33 cellular contexts compared by ENCODE assay signal in the genomic region with DNA sequence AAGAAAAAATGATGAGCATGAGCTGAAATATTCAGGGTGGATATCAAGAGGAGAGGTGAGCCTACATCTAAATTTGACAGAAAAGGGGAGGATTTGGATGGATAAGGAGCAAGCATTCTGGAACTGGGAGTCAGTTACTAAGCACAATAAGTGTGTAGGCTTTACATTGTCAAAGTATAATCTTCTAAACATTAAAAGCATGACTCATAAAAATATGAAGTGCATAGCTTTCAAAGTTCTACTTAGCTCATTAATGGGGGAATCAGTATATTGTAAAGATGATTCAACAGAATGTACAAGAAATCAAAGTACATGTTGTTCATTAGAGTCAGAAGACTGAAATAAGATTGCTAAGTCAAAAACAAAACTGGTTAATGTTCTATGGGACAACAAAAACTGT.
DNase-seq lines count a peak whose midpoint lies in the region; TF ChIP-seq lines count a peak whose summit lies in the region.
"Had no signal": no experiment of that assay in that cellular context is flagged by ENCODE, and none has a peak within 500 bp of the region (broad histone marks: within the 10 kb centered on the region; RNA-seq: fewer than 3 reads in every experiment).

No MANE protein-coding gene starts in this region.

- in situ Hi-C loops in mammary epithelial cell (cut with MboI; ENCODE audit: low sequenced_read_pairs in 2 of 2): no loop called here

- DNase-seq in MCF 10A (ENCODE audit: unreplicated experiment) (no peak), breast epithelium (ENCODE audit: low spot score in 2 of 2) (no peak), mammary epithelial cell (peak; percentile 42), mesenchymal stem cell (peak; percentile 19), uterus (no peak), thyroid gland (no peak), esophagus squamous epithelium (lab: John Stamatoyannopoulos, UW) (no peak)
- no peak for DNase-seq in activated CD4-positive, alpha-beta T cell treated with anti-CD3 and anti-CD28 coated beads, Interleukin-2, amount 50 U/mL, for 4 hours
- DNase-seq: activated CD8-positive, alpha-beta T cell treated with anti-CD3 and anti-CD28 coated beads, Interleukin-2, amount 10 ng/mL, durations not matched to agents 7 days and 5 days; AML-193; CD4-positive, CD25-positive, alpha-beta regulatory T cell; cortex of kidney; DMS79 treated with DMSO at 0.1 percent for 48 hours; effector memory CD4-positive, alpha-beta T cell; H7; head of caudate nucleus; Karpas-422; left ventricle myocardium superior; natural killer cell; NCI-H1436 treated with DMSO at 0.1 percent for 48 hours; NCI-H2081 treated with DMSO at 0.1 percent for 48 hours; NCI-H2227 treated with DMSO at 0.1 percent for 48 hours; NCI-H526; NK-92 treated with Interleukin-12 subunit alpha and Interleukin-12 subunit beta, amount 100 ng/mL, for 24 hours; occipital lobe; PC-3; stimulated activated CD4-positive, alpha-beta T cell treated with anti-CD3 and anti-CD28 coated beads, Interleukin-1b, Interleukin-23, amount 100 ng/mL, for 48 hours; stimulated activated naive CD8-positive, alpha-beta T cell treated with anti-CD3 and anti-CD28 coated beads, Interleukin-15, Interleukin-2, amounts not matched to agents 100 U/mL and 50 U/mL, for 24 hours; T-helper 9 cell; testis had no signal

- no peak overlapping the region for H4K91ac ChIP-seq in mesenchymal stem cell (ENCODE audit: low read length)

- no peak overlapping the region for H3K4ac ChIP-seq in mesenchymal stem cell (ENCODE audit: low read depth in 1 of 2, low read length in 2 of 2)

- H3K4me2 ChIP-seq in mammary epithelial cell (ENCODE audit: insufficient read depth, low read depth, low read length) (peak overlapping the region; percentile 22), mesenchymal stem cell (ENCODE audit: low read length, poor library complexity, severe bottlenecking) (no peak overlapping the region)

- H3K79me1 ChIP-seq in mesenchymal stem cell (replicated peaks; ENCODE audit: low read length, poor library complexity, severe bottlenecking): no peaks in the 10 kb centered on the region

- H3K4me3 Mint-ChIP-seq in MCF 10A (ENCODE audit: unreplicated experiment): no peak overlapping the region
- H3K4me3 Mint-ChIP-seq: activated CD8-positive, alpha-beta T cell treated with anti-CD3 and anti-CD28 coated beads, Interleukin-2, amount 10 ng/mL, durations not matched to agents 7 days and 5 days; activated naive CD4-positive, alpha-beta T cell treated with anti-CD3 and anti-CD28 coated beads, Interleukin-2, amount 50 U/mL, for 24 hours; CD4-positive, CD25-positive, alpha-beta regulatory T cell; mesothelial cell of epicardium; natural killer cell had no signal

- no peaks in the 10 kb centered on the region for H3K36me3 ChIP-seq in breast epithelium
- no peaks in the 10 kb centered on the region for H3K36me3 ChIP-seq in mammary epithelial cell (ENCODE audit: insufficient read depth, low read length)
- H3K36me3 ChIP-seq in mesenchymal stem cell (ENCODE audit: control insufficient read depth in 1 of 2, insufficient read depth in 2 of 2, low read depth in 1 of 2, low read length in 2 of 2): no peaks in the 10 kb centered on the region
- no peaks in the 10 kb centered on the region for H3K36me3 ChIP-seq in uterus
- no peaks in the 10 kb centered on the region for H3K36me3 ChIP-seq in thyroid gland
- H3K36me3 ChIP-seq in esophagus squamous epithelium: no peaks in the 10 kb centered on the region

- H2AK5ac ChIP-seq in mesenchymal stem cell (ENCODE audit: low read length, severe bottlenecking): no peak overlapping the region

- CTCF ChIA-PET in MCF 10A (lab: Yijun Ruan, JAX): interaction anchor here (1.7 kb wide), 1 partner anchor 16 kb away, joined by 5 read pairs; no protein-coding TSS in a partner anchor
- CTCF ChIA-PET in mammary epithelial cell (lab: Charles Lee; ENCODE audit: low non-redundant PET): no interaction called here

- no peak overlapping the region for H3K23ac ChIP-seq in mesenchymal stem cell (ENCODE audit: low read length in 2 of 2)

- H3K9me3 ChIP-seq in breast epithelium (no peaks in the 10 kb centered on the region), mammary epithelial cell (replicated peaks; ENCODE audit: insufficient read depth, low read length) (no peaks in the 10 kb centered on the region), mesenchymal stem cell (ENCODE audit: control insufficient read depth, low read length) (no peaks in the 10 kb centered on the region), uterus (no peaks in the 10 kb centered on the region), thyroid gland (no peaks in the 10 kb centered on the region), esophagus squamous epithelium (no peaks in the 10 kb centered on the region)
- H3K9me3 ChIP-seq: testis had no signal

- intact Hi-C loops in MCF 10A (cut with micrococcal nuclease) (no loop called here), breast epithelium (cut with DNase I; ENCODE audit: low total_unique reads) (no loop called here), mammary epithelial cell (cut with micrococcal nuclease) (loop anchor here (10.0 kb wide), 1 partner anchor 251 kb away; the partner anchor contains the start of gene GAS1), uterus (cut with DNase I; ENCODE audit: low total_unique reads) (no loop called here), thyroid gland (cut with DNase I) (no loop called here), esophagus squamous epithelium (cut with DNase I) (no loop called here)

- H3K14ac ChIP-seq in mesenchymal stem cell (ENCODE audit: low read length in 2 of 2): no peak overlapping the region

- H2BK12ac ChIP-seq in mesenchymal stem cell (ENCODE audit: low read length in 2 of 2): no peak overlapping the region

- H4K20me1 ChIP-seq in mammary epithelial cell (ENCODE audit: insufficient read depth, low read length): no peaks in the 10 kb centered on the region

- H3K4me3 ChIP-seq in breast epithelium: no peak overlapping the region
- no peak overlapping the region for H3K4me3 ChIP-seq in mammary epithelial cell (replicated peaks in 1 of 3; ENCODE audit: insufficient read depth in 1 of 3, low read depth in 2 of 3, low read length in 3 of 3)
- no peak overlapping the region for H3K4me3 ChIP-seq in mesenchymal stem cell (ENCODE audit: insufficient read depth in 1 of 2, low read depth in 1 of 2, low read length in 2 of 2)
- no peak overlapping the region for H3K4me3 ChIP-seq in uterus
- H3K4me3 ChIP-seq in thyroid gland (replicated peaks in 1 of 3): no peak overlapping the region
- H3K4me3 ChIP-seq in esophagus squamous epithelium: no peak overlapping the region
- H3K4me3 ChIP-seq: testis had no signal

- POLR2A ChIA-PET in MCF 10A (lab: Yijun Ruan, JAX): interaction anchor here (1.5 to 2.3 kb wide), 2 partner anchors 17 to 252 kb away, joined by 4 to 9 read pairs; no protein-coding TSS in a partner anchor

- no peak overlapping the region for H3K27ac ChIP-seq in breast epithelium
- H3K27ac ChIP-seq in mammary epithelial cell (ENCODE audit: insufficient read depth, low read depth, low read length): peak overlapping the region; percentile 80
- H3K27ac ChIP-seq in mesenchymal stem cell (ENCODE audit: low read length, poor library complexity, severe bottlenecking): peak overlapping the region; percentile 76
- H3K27ac ChIP-seq in uterus: peak overlapping the region; percentile 72 to 73
- H3K27ac ChIP-seq in thyroid gland: no peak overlapping the region
- H3K27ac ChIP-seq in esophagus squamous epithelium: no peak overlapping the region
- H3K27ac ChIP-seq: testis had no signal

- peaks cover 55% of the 10 kb centered on the region for H3K4me1 Mint-ChIP-seq in MCF 10A (ENCODE audit: insufficient read depth, unreplicated experiment)
- H3K4me1 Mint-ChIP-seq: activated naive CD4-positive, alpha-beta T cell treated with anti-CD3 and anti-CD28 coated beads, Interleukin-2, amount 50 U/mL, for 24 hours; CD4-positive, CD25-positive, alpha-beta regulatory T cell had no signal

- no peak overlapping the region for H4K8ac ChIP-seq in mesenchymal stem cell (ENCODE audit: low read length)

- dilution Hi-C loops in mammary epithelial cell (cut with HindIII; ENCODE audit: low sequenced_read_pairs): no loop called here

- H2BK5ac ChIP-seq in mesenchymal stem cell (ENCODE audit: low read depth, low read length, poor library complexity, severe bottlenecking): no peak overlapping the region

- H3K27ac Mint-ChIP-seq in MCF 10A (ENCODE audit: low read depth, unreplicated experiment): peak overlapping the region; percentile 85
- H3K27ac Mint-ChIP-seq: activated CD8-positive, alpha-beta T cell treated with anti-CD3 and anti-CD28 coated beads, Interleukin-2, amount 10 ng/mL, durations not matched to agents 7 days and 5 days; activated naive CD4-positive, alpha-beta T cell treated with anti-CD3 and anti-CD28 coated beads, Interleukin-2, amount 50 U/mL, for 24 hours; activated T-helper 2 cell treated with anti-CD3 and anti-CD28 coated beads, Interferon-gamma antibody, Interleukin-2, Interleukin-4, amounts not matched to agents 10 μg/mL and 5 μg/mL and 100 μg/mL, durations not matched to agents 14 hours and 24 hours and 36 hours; CD4-positive, CD25-positive, alpha-beta regulatory T cell; mesothelial cell of epicardium; natural killer cell had no signal

- no peaks in the 10 kb centered on the region for H3K27me3 Mint-ChIP-seq in MCF 10A (ENCODE audit: insufficient read depth, unreplicated experiment)

- TF ChIP-seq POLR2A in breast epithelium (IDR thresholded peaks at IDR 0.05) (no peak), uterus (IDR thresholded peaks at IDR 0.05) (no peak), thyroid gland (IDR thresholded peaks at IDR 0.05) (no peak), esophagus squamous epithelium (IDR thresholded peaks at IDR 0.05) (no peak)

- H2AFZ ChIP-seq in mammary epithelial cell (ENCODE audit: low read depth, low read length) (no peak overlapping the region), mesenchymal stem cell (ENCODE audit: low read depth, low read length) (no peak overlapping the region)

- no peaks in the 10 kb centered on the region for H3K36me3 Mint-ChIP-seq in MCF 10A (ENCODE audit: insufficient read depth, unreplicated experiment)
- H3K36me3 Mint-ChIP-seq: activated naive CD4-positive, alpha-beta T cell treated with anti-CD3 and anti-CD28 coated beads, Interleukin-2, amount 50 U/mL, for 24 hours; CD4-positive, CD25-positive, alpha-beta regulatory T cell; mesothelial cell of epicardium; natural killer cell had no signal

- no TSS peak for BruUV-seq in MCF 10A (replicated peaks; lab: Mats Ljungman, UMichigan)
- no TSS peak for BruUV-seq in mammary epithelial cell (replicated peaks; lab: Mats Ljungman, UMichigan)

- H3K9ac ChIP-seq in mammary epithelial cell (ENCODE audit: insufficient read depth, low read length) (no peak overlapping the region), mesenchymal stem cell (ENCODE audit: low read length) (no peak overlapping the region)

- no peak overlapping the region for H2BK15ac ChIP-seq in mesenchymal stem cell (ENCODE audit: low read depth, poor library complexity, severe bottlenecking)

- H3K27me3 ChIP-seq in breast epithelium (no peaks in the 10 kb centered on the region), mammary epithelial cell (ENCODE audit: insufficient read depth, low read length) (no peaks in the 10 kb centered on the region), mesenchymal stem cell (ENCODE audit: control insufficient read depth in 1 of 2, insufficient read depth in 1 of 2, low read length in 2 of 2) (no peaks in the 10 kb centered on the region), uterus (no peaks in the 10 kb centered on the region), thyroid gland (no peaks in the 10 kb centered on the region), esophagus squamous epithelium (peaks cover 0 to 18% (median 0%) of the 10 kb centered on the region in 4 donors)
- H3K27me3 ChIP-seq: testis had no signal

- no peak overlapping the region for H3K18ac ChIP-seq in mesenchymal stem cell (ENCODE audit: low read depth in 1 of 2, low read length in 2 of 2)

- TF ChIP-seq CTCF in MCF 10A (IDR thresholded peaks at IDR 0.05; ENCODE audit: unreplicated experiment) (no peak), breast epithelium (IDR thresholded peaks at IDR 0.05) (no peak), mammary epithelial cell (conservative IDR thresholded peaks at IDR 0.05 in 1 of 2, IDR thresholded peaks at IDR 0.05 in 1 of 2; ENCODE audit: extremely low read depth in 1 of 2, insufficient read depth in 1 of 2, low read depth in 1 of 2, low read length in 2 of 2) (no peak), uterus (IDR thresholded peaks at IDR 0.05) (no peak), thyroid gland (IDR thresholded peaks at IDR 0.05) (no peak), esophagus squamous epithelium (IDR thresholded peaks at IDR 0.05) (no peak)

- H3K79me2 ChIP-seq in mammary epithelial cell (ENCODE audit: insufficient read depth, low read length): no peaks in the 10 kb centered on the region

- no peaks in the 10 kb centered on the region for H3K9me3 Mint-ChIP-seq in MCF 10A (ENCODE audit: unreplicated experiment)
- H3K9me3 Mint-ChIP-seq: activated naive CD4-positive, alpha-beta T cell treated with anti-CD3 and anti-CD28 coated beads, Interleukin-2, amount 50 U/mL, for 24 hours; activated T-helper 2 cell treated with anti-CD3 and anti-CD28 coated beads, Interferon-gamma antibody, Interleukin-2, Interleukin-4, amounts not matched to agents 10 μg/mL and 5 μg/mL and 100 μg/mL, durations not matched to agents 14 hours and 24 hours and 36 hours; mesothelial cell of epicardium; natural killer cell had no signal

- H2BK120ac ChIP-seq in mesenchymal stem cell (ENCODE audit: low read depth, low read length): no peak overlapping the region

- H3K4me1 ChIP-seq in breast epithelium (peaks cover 0 to 3% of the 10 kb centered on the region in 2 donors), mammary epithelial cell (ENCODE audit: insufficient read depth, low read length) (peaks cover 42% of the 10 kb centered on the region), mesenchymal stem cell (ENCODE audit: control insufficient read depth, insufficient read depth, low read depth, low read length) (no peaks in the 10 kb centered on the region), uterus (no peaks in the 10 kb centered on the region), thyroid gland (peaks cover 7 to 16% of the 10 kb centered on the region in 2 donors), esophagus squamous epithelium (peaks cover 0 to 23% (median 12%) of the 10 kb centered on the region in 3 donors)
- H3K4me1 ChIP-seq: testis had no signal

Comparison
In these comparisons a context has a peak if more than half of its experiments do, and no peak if none do; other contexts are left out.
1. DNase-seq: peak in mammary epithelial cell (single experiment) and mesenchymal stem cell (single experiment); none in MCF 10A (single experiment), breast epithelium (0 of 2), uterus (0 of 2), thyroid gland (0 of 2), esophagus squamous epithelium (single experiment) and activated CD4-positive, alpha-beta T cell treated with anti-CD3 and anti-CD28 coated beads, Interleukin-2, amount 50 U/mL, for 4 hours (0 of 2).
2. H3K27ac ChIP-seq: peak in mammary epithelial cell (single experiment), mesenchymal stem cell (single experiment) and uterus (2 of 2); none in breast epithelium (0 of 2), thyroid gland (0 of 3) and esophagus squamous epithelium (0 of 4).